33 cellular contexts compared by ENCODE assay signal in the genomic region with DNA sequence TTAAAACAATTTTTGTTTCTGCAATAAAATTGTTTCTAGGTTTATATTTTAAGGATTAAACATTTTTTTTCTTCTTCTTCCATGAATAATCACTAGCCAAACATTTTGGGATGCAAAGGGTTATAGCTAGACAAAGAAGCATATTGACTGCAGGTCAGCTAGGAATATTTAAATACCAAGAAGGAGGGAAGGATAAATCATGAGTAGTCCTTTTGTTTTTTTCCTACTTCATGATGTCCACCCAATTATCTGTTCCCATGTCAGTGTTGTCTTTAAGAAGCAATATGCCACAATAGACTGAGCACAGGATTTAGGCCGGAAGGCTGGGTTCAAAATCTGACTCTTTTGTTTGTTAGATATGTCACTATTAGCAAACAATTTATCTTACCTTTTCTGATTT.
"Had no signal": no experiment of that assay in that cellular context is flagged by ENCODE, and none has a peak within 500 bp of the region (broad histone marks: within the 10 kb centered on the region; RNA-seq: fewer than 3 reads in every experiment).

No MANE protein-coding gene starts in this region.

- DNase-seq: Karpas-422, Kasumi-1, MG63, MM.1S, MV-4-11, NCI-H1048, NCI-H1092, NCI-H1092 treated with DMSO at 0.1 percent for 48 hours, NCI-H1105, NCI-H1105 treated with DMSO at 0.1 percent for 48 hours, NCI-H1417, NCI-H1417 treated with DMSO at 0.1 percent for 48 hours, NCI-H1436, NCI-H1436 treated with DMSO at 0.1 percent for 48 hours, NCI-H146, NCI-H1694, NCI-H1694 treated with DMSO at 0.1 percent for 48 hours, NCI-H187, NCI-H187 treated with DMSO at 0.1 percent for 48 hours, NCI-H1930, NCI-H2029, NCI-H2029 treated with DMSO at 0.1 percent for 48 hours, NCI-H2081, NCI-H2081 treated with DMSO at 0.1 percent for 48 hours, NCI-H2107, NCI-H2171, NCI-H2171 treated with DMSO at 0.1 percent for 48 hours, NCI-H2227 treated with DMSO at 0.1 percent for 48 hours, NCI-H226, NCI-H345, NCI-H446, NCI-H446 treated with DMSO at 0.1 percent for 48 hours, NCI-H510A had no signal
